ENCODE assay signal across 8 cellular contexts in the genomic region with DNA sequence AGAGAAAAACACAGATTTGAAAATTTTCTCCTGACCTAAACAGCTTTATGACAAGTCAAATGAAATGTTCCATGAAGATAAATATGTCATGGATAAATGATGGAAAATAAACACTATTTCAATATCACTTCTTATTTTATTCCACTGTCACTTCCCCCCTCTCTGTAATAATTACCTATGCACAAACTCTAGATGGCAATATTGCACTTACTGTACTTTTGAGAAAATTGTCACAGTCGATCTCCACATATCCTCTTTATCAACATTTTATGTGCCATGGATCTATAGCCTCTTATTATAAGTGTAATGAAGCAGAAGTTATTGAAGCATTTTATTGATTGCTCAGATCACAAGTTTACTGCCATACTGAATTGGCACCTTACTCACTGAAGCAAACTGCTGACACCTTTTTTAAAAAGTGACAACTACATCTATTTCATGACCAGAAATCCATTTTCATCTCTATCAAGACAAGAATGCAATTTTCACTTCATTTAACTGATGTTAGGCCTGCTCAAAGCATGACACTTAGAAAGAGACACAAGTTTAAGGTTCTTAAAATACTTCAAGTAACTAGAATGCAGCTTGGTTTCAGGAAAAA.
DNase-seq lines count a peak whose midpoint lies in the region; ATAC-seq and TF ChIP-seq lines count a peak whose summit lies in the region.

No MANE protein-coding gene starts in this region.

- H3K36me3 ChIP-seq in IMR-90 (ENCODE audit: control insufficient read depth, insufficient read depth, low read length) (no peaks in the 10 kb centered on the region), suprapubic skin (no peaks in the 10 kb centered on the region)

- WGBS in IMR-90 (ENCODE audit: extremely low coverage in 2 of 2, insufficient read length in 1 of 2), 2 experiments, result no CpG with 5 or more reads among the region's 1 CpG
- WGBS in suprapubic skin, result 2% methylated on average over 1 of the region's 1 CpG

- H4K91ac ChIP-seq in IMR-90 (ENCODE audit: insufficient read depth, low read depth, low read length), result no peak overlapping the region

- TF ChIP-seq RAD21 in IMR-90 (IDR thresholded peaks at IDR 0.05; ENCODE audit: low read length), result peak; percentile 17; the same call in 1 of the 2 replicates

- H3K4me3 Mint-ChIP-seq in glutamatergic neuron (ENCODE audit: unreplicated experiment), result no peak overlapping the region

- no peak overlapping the region for H3K27ac ChIP-seq in IMR-90 (ENCODE audit: insufficient read depth, low read length)
- no peak overlapping the region for H3K27ac ChIP-seq in foreskin keratinocyte
- H3K27ac ChIP-seq in suprapubic skin, result no peak overlapping the region

- H3K18ac ChIP-seq in IMR-90 (ENCODE audit: low read depth, low read length), result no peak overlapping the region

- peak; percentile 97 for DNase-seq in DMS114 treated with DMSO at 0.1 percent for 48 hours (lab: John Stamatoyannopoulos, UW; ENCODE audit: unreplicated experiment)
- DNase-seq in IMR-90, result no peak
- peak; percentile 69 for DNase-seq in OCI-M1 (lab: John Stamatoyannopoulos, UW)
- DNase-seq in foreskin keratinocyte, result no peak
- DNase-seq in suprapubic skin (ENCODE audit: low spot score in 2 of 2), result no peak
- DNase-seq in pons (ENCODE audit: low spot score), result no peak
- DNase-seq in glutamatergic neuron, result no peak

- 0 out of 2 replicates have a peak, but pooled peaks have one; percentile 34 for TF ChIP-seq CTCF in IMR-90 (conservative IDR thresholded peaks at IDR 0.05; ENCODE audit: low read depth, low read length)
- TF ChIP-seq CTCF in foreskin keratinocyte (conservative IDR thresholded peaks at IDR 0.05), result peak; percentile 66
- no peak for TF ChIP-seq CTCF in suprapubic skin (IDR thresholded peaks at IDR 0.05)
- no peak for TF ChIP-seq CTCF in glutamatergic neuron (IDR thresholded peaks at IDR 0.05; ENCODE audit: partially characterized antibody, unreplicated experiment)

- H3K4me1 Mint-ChIP-seq in glutamatergic neuron (ENCODE audit: low read depth, unreplicated experiment), result peaks cover 4% of the 10 kb centered on the region

- H2BK15ac ChIP-seq in IMR-90 (ENCODE audit: low read depth, low read length), result no peak overlapping the region

- no peaks in the 10 kb centered on the region for H4K20me1 ChIP-seq in IMR-90 (ENCODE audit: insufficient read depth, low read length)

- H2AK9ac ChIP-seq in IMR-90 (replicated peaks; ENCODE audit: low read depth, low read length, poor library complexity), result no peak overlapping the region

- H3K4me2 ChIP-seq in IMR-90 (ENCODE audit: low read depth, low read length), result no peak overlapping the region

- no peaks in the 10 kb centered on the region for H3K27me3 ChIP-seq in IMR-90 (ENCODE audit: control insufficient read depth, insufficient read depth, low read length)
- H3K27me3 ChIP-seq in foreskin keratinocyte, result no peaks in the 10 kb centered on the region
- no peaks in the 10 kb centered on the region for H3K27me3 ChIP-seq in suprapubic skin

- H3K4ac ChIP-seq in IMR-90 (ENCODE audit: low read depth, low read length), result no peak overlapping the region

- H2AK5ac ChIP-seq in IMR-90 (ENCODE audit: low read depth, low read length), result no peak overlapping the region

- H3K9me3 Mint-ChIP-seq in glutamatergic neuron (ENCODE audit: unreplicated experiment), result no peaks in the 10 kb centered on the region

- CTCF ChIA-PET in IMR-90 (lab: Yijun Ruan, JAX), result interaction anchor here (0.7 to 1.6 kb wide), 4 partner anchors 11 to 1085 kb away, joined by 3 to 4 read pairs (median 3); no protein-coding TSS in a partner anchor

- no peak overlapping the region for H3K14ac ChIP-seq in IMR-90 (replicated peaks; ENCODE audit: low read depth, low read length)

- H3K79me1 ChIP-seq in IMR-90 (ENCODE audit: low read depth in 1 of 2, low read length in 2 of 2), result no peaks in the 10 kb centered on the region

- ATAC-seq in IMR-90 (ENCODE audit: low read depth) (0 out of 2 replicates have a peak, but pooled peaks have one; percentile 27), foreskin keratinocyte (peak; percentile 27), GM19463 (IDR thresholded peaks at IDR 0.05; ENCODE audit: unreplicated experiment) (no peak)

- no peak overlapping the region for H2BK120ac ChIP-seq in IMR-90 (ENCODE audit: low read depth, low read length)

- H2BK5ac ChIP-seq in IMR-90 (ENCODE audit: low read depth, low read length, poor library complexity, severe bottlenecking), result no peak overlapping the region

- no peak overlapping the region for H3K9ac ChIP-seq in IMR-90 (ENCODE audit: low read depth, low read length)

- no peak overlapping the region for H4K8ac ChIP-seq in IMR-90 (ENCODE audit: low read depth in 2 of 2, low read length in 2 of 2)

- H3K36me3 Mint-ChIP-seq in glutamatergic neuron (ENCODE audit: unreplicated experiment), result no peaks in the 10 kb centered on the region

- H3K9me3 ChIP-seq in IMR-90 (ENCODE audit: control insufficient read depth, insufficient read depth, low read length) (no peaks in the 10 kb centered on the region), suprapubic skin (no peaks in the 10 kb centered on the region)

- H3K4me1 ChIP-seq in IMR-90 (ENCODE audit: control insufficient read depth, insufficient read depth, low read length) (no peaks in the 10 kb centered on the region), foreskin keratinocyte (no peaks in the 10 kb centered on the region), suprapubic skin (no peaks in the 10 kb centered on the region)

- no peak overlapping the region for H3K56ac ChIP-seq in IMR-90 (ENCODE audit: extremely low read depth, insufficient read depth, low read length)

- TF ChIP-seq EP300 in suprapubic skin (IDR thresholded peaks at IDR 0.05), result no peak

- in situ Hi-C loops in IMR-90 (cut with MboI; ENCODE audit: low sequenced_read_pairs), result loop anchor here (25.0 kb wide), 1 partner anchor 926 kb away; no protein-coding TSS in a partner anchor

- no peak overlapping the region for H2BK20ac ChIP-seq in IMR-90 (ENCODE audit: low read depth, low read length)

- H3K27me3 Mint-ChIP-seq in glutamatergic neuron (ENCODE audit: unreplicated experiment), result no peaks in the 10 kb centered on the region

- no peak overlapping the region for H3K27ac Mint-ChIP-seq in glutamatergic neuron (ENCODE audit: unreplicated experiment)

- TF ChIP-seq POLR2A in IMR-90 (IDR thresholded peaks at IDR 0.05; ENCODE audit: low read depth, low read length) (no peak), suprapubic skin (IDR thresholded peaks at IDR 0.05) (no peak)

- dilution Hi-C loops in IMR-90 (cut with HindIII; ENCODE audit: low sequenced_read_pairs, unreplicated experiment), result no loop called here

- H3K4me3 ChIP-seq in IMR-90 (ENCODE audit: insufficient read depth, low read depth, low read length) (no peak overlapping the region), suprapubic skin (no peak overlapping the region)

- BruUV-seq in IMR-90 (replicated peaks; lab: Mats Ljungman, UMichigan), result no TSS peak

- intact Hi-C loops in IMR-90 (cut with micrococcal nuclease), result loop anchor here (1.0 to 10.0 kb wide), 4 partner anchors 249 to 816 kb away; no protein-coding TSS in a partner anchor

- POLR2A ChIA-PET in IMR-90 (lab: Charles Lee; ENCODE audit: unreplicated experiment), result no interaction called here

- no peak overlapping the region for H2AFZ ChIP-seq in IMR-90 (replicated peaks; ENCODE audit: low read length, poor library complexity)

- no peak overlapping the region for H3K23ac ChIP-seq in IMR-90 (ENCODE audit: low read depth, low read length)

- no peaks in the 10 kb centered on the region for H3K9me1 ChIP-seq in IMR-90 (ENCODE audit: insufficient read depth, low read length)

- no peak overlapping the region for H4K5ac ChIP-seq in IMR-90 (ENCODE audit: low read depth, low read length)

TF ChIP-seq in IMR-90, 13 proteins besides CTCF, POLR2A, EP300 and RAD21:
- TF ChIP-seq RCOR1 (IDR thresholded peaks at IDR 0.05; ENCODE audit: insufficient replicate concordance, low read length) (no peak), MAFK (IDR thresholded peaks at IDR 0.05; ENCODE audit: low read depth, low read length) (no peak), MAZ (IDR thresholded peaks at IDR 0.05; ENCODE audit: borderline replicate concordance, low read depth, low read length) (no peak), CHD1 (IDR thresholded peaks at IDR 0.05; ENCODE audit: low read depth, low read length) (no peak), RFX5 (IDR thresholded peaks at IDR 0.05; ENCODE audit: low read depth, low read length) (no peak)
TF ChIP-seq in IMR-90: peak in this region for 0.

Comparison
In these comparisons a context has a peak if more than half of its experiments do, and no peak if none do; other contexts are left out.
1. DNase-seq: peak in DMS114 treated with DMSO at 0.1 percent for 48 hours (single experiment) and OCI-M1 (single experiment); none in IMR-90 (single experiment), foreskin keratinocyte (0 of 2), suprapubic skin (0 of 2), pons (single experiment) and glutamatergic neuron (single experiment).
2. CTCF ChIP-seq: peak in IMR-90 (single experiment) and foreskin keratinocyte (single experiment); none in suprapubic skin (0 of 2) and glutamatergic neuron (single experiment).